Comparison of ENCODE assay signal across 8 cellular contexts in genomic region chr6:152356659-152357058, GRCh38.
DNase-seq lines count a peak whose midpoint lies in the region; ATAC-seq, FAIRE-seq and TF ChIP-seq lines count a peak whose summit lies in the region.

No MANE protein-coding gene starts in this region.

- H4K20me1 ChIP-seq in PC-9 (ENCODE audit: insufficient read depth): no peaks in the 10 kb centered on the region

- H3K4me3 Mint-ChIP-seq in CD4-positive, CD25-positive, alpha-beta regulatory T cell: no peak overlapping the region
- no peak overlapping the region for H3K4me3 Mint-ChIP-seq in activated T-cell treated with anti-CD3 and anti-CD28 coated beads, Interleukin-2, amount 50 U/mL, for 4 hours
- no peak overlapping the region for H3K4me3 Mint-ChIP-seq in activated T-helper 2 cell treated with anti-CD3 and anti-CD28 coated beads, Interferon-gamma antibody, Interleukin-2, Interleukin-4, amounts not matched to agents 10 μg/mL and 5 μg/mL and 100 μg/mL, durations not matched to agents 14 hours and 24 hours and 36 hours (ENCODE audit: low read depth)

- no peak overlapping the region for H2AFZ ChIP-seq in PC-9

- POLR2A ChIA-PET in PC-9 (lab: Charles Lee; ENCODE audit: unreplicated experiment): interaction anchor here (0.5 kb wide), 1 partner anchor 235 kb away, joined by 9 read pairs; no protein-coding TSS in a partner anchor

- FAIRE-seq in urothelium cell line (lab: Jason Lieb, UNC): no peak

- no peak for ATAC-seq in CD4-positive, CD25-positive, alpha-beta regulatory T cell (ENCODE audit: low read depth in 2 of 2)
- peak; percentile 53 for ATAC-seq in GM18520 (IDR thresholded peaks at IDR 0.05; ENCODE audit: unreplicated experiment)
- ATAC-seq in HG03378 (IDR thresholded peaks at IDR 0.05; ENCODE audit: unreplicated experiment): peak; percentile 75
- ATAC-seq in activated T-cell treated with anti-CD3 and anti-CD28 coated beads, Interleukin-2, amount 50 U/mL, for 4 hours: no peak

- CTCF ChIA-PET in PC-9 (lab: Charles Lee): interaction anchor here (0.5 kb wide), 1 partner anchor 286 kb away, joined by 3 read pairs; no protein-coding TSS in a partner anchor

- no peak overlapping the region for H3K4me3 ChIP-seq in CD4-positive, CD25-positive, alpha-beta regulatory T cell (ENCODE audit: low read depth, low read length)
- H3K4me3 ChIP-seq in PC-9: no peak overlapping the region
- no peak overlapping the region for H3K4me3 ChIP-seq in fibroblast of villous mesenchyme (ENCODE audit: low read depth, low read length)

- no peaks in the 10 kb centered on the region for H3K4me1 ChIP-seq in CD4-positive, CD25-positive, alpha-beta regulatory T cell (ENCODE audit: control insufficient read depth, insufficient read depth, low read length, poor library complexity, severe bottlenecking)
- peaks cover 10% of the 10 kb centered on the region for H3K4me1 ChIP-seq in PC-9 (replicated peaks; ENCODE audit: insufficient read depth)

- H3K9me3 Mint-ChIP-seq in CD4-positive, CD25-positive, alpha-beta regulatory T cell: no peaks in the 10 kb centered on the region
- no peaks in the 10 kb centered on the region for H3K9me3 Mint-ChIP-seq in activated T-cell treated with anti-CD3 and anti-CD28 coated beads, Interleukin-2, amount 50 U/mL, for 4 hours
- H3K9me3 Mint-ChIP-seq in activated T-helper 2 cell treated with anti-CD3 and anti-CD28 coated beads, Interferon-gamma antibody, Interleukin-2, Interleukin-4, amounts not matched to agents 10 μg/mL and 5 μg/mL and 100 μg/mL, durations not matched to agents 14 hours and 24 hours and 36 hours: no peaks in the 10 kb centered on the region

- H3K36me3 Mint-ChIP-seq in CD4-positive, CD25-positive, alpha-beta regulatory T cell: no peaks in the 10 kb centered on the region
- peaks cover 2% of the 10 kb centered on the region for H3K36me3 Mint-ChIP-seq in activated T-cell treated with anti-CD3 and anti-CD28 coated beads, Interleukin-2, amount 50 U/mL, for 4 hours (ENCODE audit: insufficient read depth)
- no peaks in the 10 kb centered on the region for H3K36me3 Mint-ChIP-seq in activated T-helper 2 cell treated with anti-CD3 and anti-CD28 coated beads, Interferon-gamma antibody, Interleukin-2, Interleukin-4, amounts not matched to agents 10 μg/mL and 5 μg/mL and 100 μg/mL, durations not matched to agents 14 hours and 24 hours and 36 hours (ENCODE audit: low read depth)

- BruUV-seq in PC-9 (replicated peaks; lab: Mats Ljungman, UMichigan): no TSS peak

- H3K79me2 ChIP-seq in PC-9 (ENCODE audit: low read depth): no peaks in the 10 kb centered on the region

- H3K36me3 ChIP-seq in CD4-positive, CD25-positive, alpha-beta regulatory T cell (ENCODE audit: control insufficient read depth, insufficient read depth, low read length): no peaks in the 10 kb centered on the region
- no peaks in the 10 kb centered on the region for H3K36me3 ChIP-seq in PC-9 (ENCODE audit: low read depth)

- H3K4me1 Mint-ChIP-seq in CD4-positive, CD25-positive, alpha-beta regulatory T cell: no peaks in the 10 kb centered on the region
- no peaks in the 10 kb centered on the region for H3K4me1 Mint-ChIP-seq in activated T-cell treated with anti-CD3 and anti-CD28 coated beads, Interleukin-2, amount 50 U/mL, for 4 hours (ENCODE audit: low read depth)
- H3K4me1 Mint-ChIP-seq in activated T-helper 2 cell treated with anti-CD3 and anti-CD28 coated beads, Interferon-gamma antibody, Interleukin-2, Interleukin-4, amounts not matched to agents 10 μg/mL and 5 μg/mL and 100 μg/mL, durations not matched to agents 14 hours and 24 hours and 36 hours (ENCODE audit: low read depth): no peaks in the 10 kb centered on the region

- peak; percentile 58 for TF ChIP-seq CTCF in PC-9 (conservative IDR thresholded peaks at IDR 0.05)
- TF ChIP-seq CTCF in fibroblast of villous mesenchyme (IDR thresholded peaks at IDR 0.05; ENCODE audit: insufficient read depth, low read depth, low read length): peak; percentile 61

- H3K9me2 ChIP-seq in PC-9 (ENCODE audit: insufficient read depth): no peaks in the 10 kb centered on the region

- H3K27ac Mint-ChIP-seq in CD4-positive, CD25-positive, alpha-beta regulatory T cell: no peak overlapping the region
- no peak overlapping the region for H3K27ac Mint-ChIP-seq in activated T-helper 2 cell treated with anti-CD3 and anti-CD28 coated beads, Interferon-gamma antibody, Interleukin-2, Interleukin-4, amounts not matched to agents 10 μg/mL and 5 μg/mL and 100 μg/mL, durations not matched to agents 14 hours and 24 hours and 36 hours

- no peak overlapping the region for H3K4me2 ChIP-seq in PC-9

- peaks cover 2% of the 10 kb centered on the region for H3K27me3 ChIP-seq in CD4-positive, CD25-positive, alpha-beta regulatory T cell (ENCODE audit: control insufficient read depth, insufficient read depth, low read length)
- no peaks in the 10 kb centered on the region for H3K27me3 ChIP-seq in PC-9 (ENCODE audit: insufficient read depth, low read depth)

- peak in 2 of 3 donors; percentile 23 to 42 for DNase-seq in CD4-positive, CD25-positive, alpha-beta regulatory T cell
- no peak for DNase-seq in PC-9
- peak; percentile 72 for DNase-seq in fibroblast of villous mesenchyme (ENCODE audit: low read depth)
- peak; percentile 15 for DNase-seq in urothelium cell line (ENCODE audit: low spot score)
- DNase-seq in activated T-cell treated with anti-CD3 and anti-CD28 coated beads, Interleukin-2, amount 50 U/mL, for 4 hours: no peak
- no peak for DNase-seq in activated T-helper 2 cell treated with anti-CD3 and anti-CD28 coated beads, Interferon-gamma antibody, Interleukin-2, Interleukin-4, amounts not matched to agents 10 μg/mL and 5 μg/mL and 100 μg/mL, durations not matched to agents 14 hours and 24 hours and 36 hours (ENCODE audit: low spot score)

- no peaks in the 10 kb centered on the region for H3K27me3 Mint-ChIP-seq in CD4-positive, CD25-positive, alpha-beta regulatory T cell
- H3K27me3 Mint-ChIP-seq in activated T-cell treated with anti-CD3 and anti-CD28 coated beads, Interleukin-2, amount 50 U/mL, for 4 hours (ENCODE audit: low read depth): no peaks in the 10 kb centered on the region
- H3K27me3 Mint-ChIP-seq in activated T-helper 2 cell treated with anti-CD3 and anti-CD28 coated beads, Interferon-gamma antibody, Interleukin-2, Interleukin-4, amounts not matched to agents 10 μg/mL and 5 μg/mL and 100 μg/mL, durations not matched to agents 14 hours and 24 hours and 36 hours (ENCODE audit: low read depth): peaks cover 1% of the 10 kb centered on the region

- H3F3A ChIP-seq in PC-9 (ENCODE audit: insufficient read depth, low read depth): no peaks in the 10 kb centered on the region

- intact Hi-C loops in PC-9 (cut with micrococcal nuclease; ENCODE audit: unreplicated experiment): loop anchor here (10.0 kb wide), 1 partner anchor 592 kb away; no protein-coding TSS in a partner anchor
- intact Hi-C loops in activated T-helper 2 cell treated with anti-CD3 and anti-CD28 coated beads, Interferon-gamma antibody, Interleukin-2, Interleukin-4, amounts not matched to agents 10 μg/mL and 5 μg/mL and 100 μg/mL, durations not matched to agents 14 hours and 24 hours and 36 hours (cut with micrococcal nuclease): no loop called here

- H3K9me3 ChIP-seq in CD4-positive, CD25-positive, alpha-beta regulatory T cell (ENCODE audit: control insufficient read depth in 2 of 2, low read length in 2 of 2): no peaks in the 10 kb centered on the region
- no peaks in the 10 kb centered on the region for H3K9me3 ChIP-seq in PC-9 (ENCODE audit: insufficient read depth, low read depth)

- no peak overlapping the region for H3K27ac ChIP-seq in CD4-positive, CD25-positive, alpha-beta regulatory T cell (ENCODE audit: insufficient read depth, low read length, poor library complexity, severe bottlenecking)
- no peak overlapping the region for H3K27ac ChIP-seq in PC-9

Comparison
In these comparisons a context has a peak if more than half of its experiments do, and no peak if none do; other contexts are left out.
1. ATAC-seq: peak in GM18520 (single experiment) and HG03378 (single experiment); none in CD4-positive, CD25-positive, alpha-beta regulatory T cell (0 of 2) and activated T-cell treated with anti-CD3 and anti-CD28 coated beads, Interleukin-2, amount 50 U/mL, for 4 hours (0 of 2).
2. DNase-seq: peak in CD4-positive, CD25-positive, alpha-beta regulatory T cell (2 of 3), fibroblast of villous mesenchyme (single experiment) and urothelium cell line (single experiment); none in PC-9 (0 of 2), activated T-cell treated with anti-CD3 and anti-CD28 coated beads, Interleukin-2, amount 50 U/mL, for 4 hours (single experiment) and activated T-helper 2 cell treated with anti-CD3 and anti-CD28 coated beads, Interferon-gamma antibody, Interleukin-2, Interleukin-4, amounts not matched to agents 10 μg/mL and 5 μg/mL and 100 μg/mL, durations not matched to agents 14 hours and 24 hours and 36 hours (single experiment).